9 cellular contexts compared by ENCODE assay signal in genomic region chr1:235841938-235842545, GRCh38. TPM values are rescaled to one million over a fixed set of nuclear protein-coding genes. Genes with fewer than 3 reads are reported as not detected.
DNase-seq lines count a peak whose midpoint lies in the region; ATAC-seq and TF ChIP-seq lines count a peak whose summit lies in the region.
"Had no signal": no experiment of that assay in that cellular context is flagged by ENCODE, and none has a peak within 500 bp of the region (broad histone marks: within the 10 kb centered on the region; RNA-seq: fewer than 3 reads in every experiment).

No MANE protein-coding gene starts in this region.

- H3K4me1 ChIP-seq in neutrophil (ENCODE audit: control insufficient read depth in 1 of 2, insufficient read depth in 1 of 2, low read depth in 1 of 2, low read length in 1 of 2): peaks cover 54 to 91% of the 10 kb centered on the region in 2 experiments

- H3K4me3 ChIP-seq in neutrophil (ENCODE audit: low read depth in 1 of 2, low read length in 1 of 2): no peak overlapping the region
- H3K4me3 ChIP-seq in WERI-Rb-1 (ENCODE audit: low read depth, low read length): no peak overlapping the region
- H3K4me3 ChIP-seq: left lung had no signal

- peak; percentile 83 for ATAC-seq in GM18868 (IDR thresholded peaks at IDR 0.05; ENCODE audit: unreplicated experiment)
- ATAC-seq in GM21619 (IDR thresholded peaks at IDR 0.05; ENCODE audit: unreplicated experiment): peak; percentile 68
- ATAC-seq in HG03520 (IDR thresholded peaks at IDR 0.05; ENCODE audit: unreplicated experiment): peak; percentile 64
- ATAC-seq: left lung had no signal

- no peaks in the 10 kb centered on the region for H3K27me3 ChIP-seq in neutrophil
- H3K27me3 ChIP-seq in WERI-Rb-1 (ENCODE audit: insufficient read depth, low read depth, severe bottlenecking): no peaks in the 10 kb centered on the region
- H3K27me3 ChIP-seq: left lung had no signal

- peak overlapping the region; percentile 64 for H3K27ac ChIP-seq in neutrophil
- H3K27ac ChIP-seq in WERI-Rb-1: no peak overlapping the region

- H3K36me3 ChIP-seq in neutrophil (no peaks in the 10 kb centered on the region), WERI-Rb-1 (no peaks in the 10 kb centered on the region)
- H3K36me3 ChIP-seq: left lung had no signal

- no peak for DNase-seq in DMS53 treated with DMSO at 0.1 percent for 48 hours (lab: John Stamatoyannopoulos, UW; ENCODE audit: unreplicated experiment)
- no peak for DNase-seq in WERI-Rb-1
- DNase-seq in H4 (ENCODE audit: low spot score): no peak
- DNase-seq: left lung, T-helper 9 cell had no signal

- H3K9me3 ChIP-seq in neutrophil: no peaks in the 10 kb centered on the region
- no peaks in the 10 kb centered on the region for H3K9me3 ChIP-seq in WERI-Rb-1 (ENCODE audit: severe bottlenecking)
- H3K9me3 ChIP-seq: left lung had no signal

- no peak for TF ChIP-seq CTCF in neutrophil (IDR thresholded peaks at IDR 0.05)
- TF ChIP-seq CTCF in WERI-Rb-1 (IDR thresholded peaks at IDR 0.05; ENCODE audit: low read depth, low read length): no peak

RNA-seq across cellular contexts. Expression of gene LYST, which starts 24.7 kb away (rescaled TPM):
- 3.8 and 8.4 TPM in 2 replicates for total RNA-seq in H4 (2014; rRNA removed; shearing (Covaris generic))
